Comparison of ENCODE assay signal across 16 cellular contexts in the genomic region with DNA sequence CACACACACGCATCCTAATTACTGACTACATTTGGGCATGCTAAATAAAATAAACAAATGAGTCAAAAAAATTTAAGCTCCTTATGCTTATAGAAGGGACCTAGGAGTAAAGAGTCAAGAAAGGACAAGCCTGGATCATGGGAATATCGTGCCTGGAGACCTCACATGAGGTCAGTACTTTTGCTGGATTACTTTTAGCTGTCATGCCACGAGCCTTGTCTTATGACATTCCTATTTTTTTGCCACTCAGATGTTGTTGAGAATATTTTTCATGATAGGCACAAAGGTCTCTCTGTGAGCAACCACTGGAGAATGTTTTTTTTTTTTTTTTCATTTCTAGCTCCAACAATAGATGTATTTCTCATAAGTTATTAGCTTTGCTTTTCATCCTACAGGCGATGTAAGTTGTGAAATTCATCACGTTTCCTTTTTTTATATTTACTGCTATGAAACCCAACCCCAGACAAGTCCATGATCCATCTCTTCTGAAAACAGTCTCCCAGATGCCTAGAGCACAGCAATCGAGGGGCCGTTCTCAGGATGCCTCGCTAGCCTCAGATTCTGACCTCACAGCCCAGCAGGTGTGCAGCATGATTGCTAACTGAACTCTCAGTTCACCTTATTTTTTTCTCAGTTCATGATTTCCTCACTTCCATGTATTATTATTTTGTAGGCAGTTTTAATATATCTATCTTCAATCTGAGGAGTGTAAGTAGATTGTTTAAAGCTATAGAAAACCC.
A peak's percentile ranks its signal among the peaks of the same experiment; 100 is the strongest.
DNase-seq lines count a peak whose midpoint lies in the region; ATAC-seq, FAIRE-seq and TF ChIP-seq lines count a peak whose summit lies in the region.
"Had no signal": no experiment of that assay in that cellular context is flagged by ENCODE, and none has a peak within 500 bp of the region (broad histone marks: within the 10 kb centered on the region; RNA-seq: fewer than 3 reads in every experiment).

No MANE protein-coding gene starts in this region.

- H3K4me1 ChIP-seq in RWPE2 (ENCODE audit: insufficient read depth, poor library complexity, severe bottlenecking) (peaks cover 16% of the 10 kb centered on the region), tibial nerve (no peaks in the 10 kb centered on the region)
- H3K4me1 ChIP-seq: parathyroid adenoma, upper lobe of left lung had no signal

- H3K27ac ChIP-seq in AG04450 (ENCODE audit: low read depth, low read length) (no peak overlapping the region), RWPE2 (ENCODE audit: poor library complexity, severe bottlenecking) (peak overlapping the region; percentile 17), tibial nerve (no peak overlapping the region)
- H3K27ac ChIP-seq: parathyroid adenoma, upper lobe of left lung, WERI-Rb-1 had no signal

- CTCF ChIA-PET in AG04450 (lab: Charles Lee), result interaction anchor here (0.7 to 1.6 kb wide), 2 partner anchors 8 to 318 kb away, joined by 3 read pairs; no protein-coding TSS in a partner anchor

- DNase-seq in AG04450 (ENCODE audit: low read depth, low spot score) (peak; percentile 33), H54 (ENCODE audit: insufficient read length, low spot score) (no peak), RWPE2 (ENCODE audit: low spot score) (no peak), fibroblast of peridontal ligament (ENCODE audit: extremely low read depth) (peak; percentile 57), NCI-H82 treated with DMSO at 0.1 percent for 48 hours (lab: John Stamatoyannopoulos, UW; ENCODE audit: unreplicated experiment) (no peak), tibial nerve (ENCODE audit: low spot score in 2 of 2) (no peak), mucosa of gallbladder (ENCODE audit: low spot score) (no peak)
- DNase-seq: aorta; CD4-positive, alpha-beta T cell; NCI-H526 treated with DMSO at 0.1 percent for 48 hours; upper lobe of left lung; WERI-Rb-1 had no signal

- POLR2A ChIA-PET in AG04450 (lab: Yijun Ruan, JAX), result interaction anchor here (0.6 to 1.0 kb wide), 8 partner anchors 58 to 463 kb away, joined by 3 to 9 read pairs (median 5); no protein-coding TSS in a partner anchor

- ATAC-seq in RWPE2 (ENCODE audit: low read depth) (peak; percentile 56; the same call in 2 of the 3 replicates), GM18870 (IDR thresholded peaks at IDR 0.05; ENCODE audit: unreplicated experiment) (no peak)
- ATAC-seq: Panc1; stimulated activated effector memory CD8-positive, alpha-beta T cell treated with anti-CD3 and anti-CD28 coated beads, Interleukin-12 subunit alpha, Interleukin-12 subunit beta, amount 100 ng/mL, for 72 hours had no signal

- TF ChIP-seq EP300 in tibial nerve (IDR thresholded peaks at IDR 0.05), result no peak

- H3K9me3 ChIP-seq in AG04450 (ENCODE audit: control insufficient read depth, insufficient read depth, low read length) (no peaks in the 10 kb centered on the region), RWPE2 (ENCODE audit: severe bottlenecking) (no peaks in the 10 kb centered on the region), tibial nerve (no peaks in the 10 kb centered on the region)
- H3K9me3 ChIP-seq: upper lobe of left lung had no signal

- no peaks in the 10 kb centered on the region for H3K36me3 ChIP-seq in RWPE2 (ENCODE audit: low read depth)
- no peaks in the 10 kb centered on the region for H3K36me3 ChIP-seq in tibial nerve
- H3K36me3 ChIP-seq: upper lobe of left lung, WERI-Rb-1 had no signal

- H3K4me3 ChIP-seq in AG04450 (ENCODE audit: low read depth, low read length), result no peak overlapping the region
- H3K4me3 ChIP-seq in RWPE2 (ENCODE audit: severe bottlenecking), result no peak overlapping the region
- no peak overlapping the region for H3K4me3 ChIP-seq in tibial nerve
- H3K4me3 ChIP-seq: upper lobe of left lung had no signal

- TF ChIP-seq CTCF in AG04450 (IDR thresholded peaks at IDR 0.05; ENCODE audit: low read depth, low read length) (no peak), RWPE2 (IDR thresholded peaks at IDR 0.05; ENCODE audit: poor library complexity, severe bottlenecking) (no peak), tibial nerve (IDR thresholded peaks at IDR 0.05) (no peak)

- TF ChIP-seq POLR2A in H54 (IDR thresholded peaks at IDR 0.05; ENCODE audit: low read depth, low read length) (no peak), tibial nerve (IDR thresholded peaks at IDR 0.05) (no peak)

- H3K27me3 ChIP-seq in AG04450 (ENCODE audit: control insufficient read depth, insufficient read depth, low read length) (no peaks in the 10 kb centered on the region), RWPE2 (ENCODE audit: insufficient read depth, poor library complexity, severe bottlenecking) (no peaks in the 10 kb centered on the region), tibial nerve (no peaks in the 10 kb centered on the region)
- H3K27me3 ChIP-seq: upper lobe of left lung had no signal

- 43 to 56% methylated on average over 8 of the region's 8 CpGs for WGBS in tibial nerve, 2 donors

- FAIRE-seq in H54 (lab: Jason Lieb, UNC), result peak; percentile 38

Comparison
In these comparisons a context has a peak if more than half of its experiments do, and no peak if none do; other contexts are left out.
1. DNase-seq: peak in AG04450 (single experiment) and fibroblast of peridontal ligament (single experiment); none in H54 (single experiment), RWPE2 (single experiment), NCI-H82 treated with DMSO at 0.1 percent for 48 hours (single experiment), tibial nerve (0 of 2) and mucosa of gallbladder (single experiment).